9 cellular contexts compared by ENCODE assay signal in genomic region chr16:17070882-17071592, GRCh38.
DNase-seq lines count a peak whose midpoint lies in the region; ATAC-seq lines count a peak whose summit lies in the region.
"Had no signal": no experiment of that assay in that cellular context is flagged by ENCODE, and none has a peak within 500 bp of the region (broad histone marks: within the 10 kb centered on the region; RNA-seq: fewer than 3 reads in every experiment).

No MANE protein-coding gene starts in this region.

- H3K9me3 ChIP-seq in BLaER1 = no peaks in the 10 kb centered on the region
- H3K9me3 ChIP-seq: heart left ventricle had no signal

- peak overlapping the region; percentile 62 for H3K4me2 ChIP-seq in BLaER1

- ATAC-seq in GM19452 (IDR thresholded peaks at IDR 0.05; ENCODE audit: unreplicated experiment) (peak; percentile 76), HG03520 (IDR thresholded peaks at IDR 0.05; ENCODE audit: unreplicated experiment) (peak; percentile 70)
- ATAC-seq: heart left ventricle had no signal

- H3K36me3 ChIP-seq in BLaER1 = no peaks in the 10 kb centered on the region
- H3K36me3 ChIP-seq: heart left ventricle had no signal

- no peak overlapping the region for H3K9ac ChIP-seq in BLaER1

- H3K27me3 ChIP-seq in BLaER1 = no peaks in the 10 kb centered on the region

- no peak overlapping the region for H3K27ac ChIP-seq in BLaER1
- H3K27ac ChIP-seq: heart left ventricle had no signal

- peaks cover 14% of the 10 kb centered on the region for H3K4me1 ChIP-seq in BLaER1

- H3K4me3 ChIP-seq in BLaER1 = peak overlapping the region; percentile 42; the same call in 1 of the 2 replicates
- H3K4me3 ChIP-seq: heart left ventricle had no signal

- DNase-seq in RPMI7951 (ENCODE audit: low read depth) (peak; percentile 17), medulla oblongata (ENCODE audit: extremely low spot score) (peak; percentile 7), pons (ENCODE audit: low spot score) (no peak)
- DNase-seq in activated effector memory CD4-positive, alpha-beta T cell treated with Interleukin-2 at 50 U/mL for 16 hours = peak; percentile 57
- peak; percentile 41 for DNase-seq in stimulated activated CD8-positive, alpha-beta memory T cell treated with anti-CD3 and anti-CD28 coated beads, Interleukin-7, amount 100 ng/mL, for 24 hours (ENCODE audit: low read depth)

- no peaks in the 10 kb centered on the region for H4K20me1 ChIP-seq in BLaER1
